In the genomic region with DNA sequence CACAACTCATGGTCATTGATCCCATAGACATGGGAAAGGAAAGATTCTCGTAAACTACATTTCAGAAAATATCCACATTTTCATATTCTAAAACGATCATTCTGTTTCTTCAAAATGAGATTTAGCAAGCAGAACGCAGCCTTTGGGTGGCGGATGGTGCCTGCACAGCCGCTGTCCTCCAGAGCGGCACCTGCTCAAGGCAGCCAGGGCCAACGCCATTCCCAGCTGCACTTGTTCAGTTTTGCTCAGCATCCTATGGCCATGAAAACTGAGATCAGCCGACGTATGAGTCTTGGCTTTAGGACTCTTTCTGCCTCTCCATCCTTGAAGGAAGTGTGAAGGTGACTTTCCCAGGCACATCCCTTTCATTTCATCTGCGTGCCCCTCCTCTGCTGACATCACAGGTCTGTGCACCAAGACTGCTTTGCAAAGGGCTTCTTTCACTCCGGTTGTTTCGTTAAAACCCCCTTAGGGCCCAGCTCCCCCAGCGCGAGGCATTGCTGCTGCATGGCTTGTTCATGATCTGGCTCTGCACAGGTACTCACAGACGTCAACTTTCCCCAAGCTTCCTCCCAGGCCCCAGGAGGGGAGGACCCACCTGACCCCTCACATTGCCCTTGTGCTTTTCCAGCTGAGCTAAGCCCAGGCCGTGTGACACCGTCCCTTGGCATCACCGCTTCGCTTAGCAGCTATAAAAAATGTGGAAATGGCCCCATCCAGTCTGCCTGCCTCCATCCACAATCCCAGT, we compare ENCODE assay signal across 35 cellular contexts. TPM values are rescaled to one million over a fixed set of nuclear protein-coding genes. Genes with fewer than 3 reads are reported as not detected.
"Had no signal": no experiment of that assay in that cellular context is flagged by ENCODE, and none has a peak within 500 bp of the region (broad histone marks: within the 10 kb centered on the region; RNA-seq: fewer than 3 reads in every experiment).

No MANE protein-coding gene starts in this region.

- H3K4me1 Mint-ChIP-seq: activated B cell treated with CpG ODN at 0.5 μM for 24 hours; activated naive CD4-positive, alpha-beta T cell treated with anti-CD3 and anti-CD28 coated beads, Interleukin-2, amount 10 ng/mL, durations not matched to agents 7 days and 5 days; activated naive CD8-positive, alpha-beta T cell treated with anti-CD3 and anti-CD28 coated beads, Interleukin-2, amount 10 ng/mL, durations not matched to agents 7 days and 5 days; T-helper 17 cell had no signal

- H3K9me3 ChIP-seq: ascending aorta, breast epithelium, colonic mucosa, esophagus squamous epithelium, gastroesophageal sphincter had no signal

- H3K27ac ChIP-seq: ascending aorta, breast epithelium, cardiac muscle cell, colonic mucosa, esophagus squamous epithelium, gastroesophageal sphincter, WERI-Rb-1 had no signal

- H3K4me3 Mint-ChIP-seq: activated B cell treated with CpG ODN at 0.5 μM for 24 hours; activated CD8-positive, alpha-beta T cell treated with anti-CD3 and anti-CD28 coated beads for 36 hours; activated naive CD4-positive, alpha-beta T cell treated with anti-CD3 and anti-CD28 coated beads, Interleukin-2, amount 10 ng/mL, durations not matched to agents 7 days and 5 days; activated naive CD8-positive, alpha-beta T cell treated with anti-CD3 and anti-CD28 coated beads, Interleukin-2, amount 10 ng/mL, durations not matched to agents 7 days and 5 days; activated T-cell treated with anti-CD3 and anti-CD28 coated beads, Interleukin-2, amount 50 U/mL, for 24 hours; activated T-cell treated with anti-CD3 and anti-CD28 coated beads, Interleukin-2, amount 50 U/mL, for 72 hours; brain; T-helper 17 cell; T-helper 2 cell treated with Interferon-gamma antibody and Interleukin-4, amounts not matched to agents 5 μg/mL and 100 μg/mL, for 36 hours had no signal

- H3K4me1 ChIP-seq: ascending aorta, breast epithelium, colonic mucosa, esophagus squamous epithelium, gastroesophageal sphincter had no signal

- H3K9me3 Mint-ChIP-seq: activated B cell treated with CpG ODN at 0.5 μM for 24 hours; activated CD8-positive, alpha-beta T cell treated with anti-CD3 and anti-CD28 coated beads for 36 hours; activated naive CD4-positive, alpha-beta T cell treated with anti-CD3 and anti-CD28 coated beads, Interleukin-2, amount 50 U/mL, for 72 hours; activated naive CD8-positive, alpha-beta T cell treated with anti-CD3 and anti-CD28 coated beads, Interleukin-2, amount 10 ng/mL, durations not matched to agents 7 days and 5 days; activated T-cell treated with anti-CD3 and anti-CD28 coated beads, Interleukin-2, amount 50 U/mL, for 24 hours; activated T-cell treated with anti-CD3 and anti-CD28 coated beads, Interleukin-2, amount 50 U/mL, for 72 hours; T-helper 2 cell treated with Interferon-gamma antibody and Interleukin-4, amounts not matched to agents 5 μg/mL and 100 μg/mL, for 36 hours had no signal

- H3K27me3 ChIP-seq: ascending aorta, cardiac muscle cell, colonic mucosa had no signal

- H3K27ac Mint-ChIP-seq: activated B cell treated with CpG ODN at 0.5 μM for 24 hours; activated CD8-positive, alpha-beta T cell treated with anti-CD3 and anti-CD28 coated beads for 36 hours; activated naive CD4-positive, alpha-beta T cell treated with anti-CD3 and anti-CD28 coated beads, Interleukin-2, amount 10 ng/mL, durations not matched to agents 7 days and 5 days; activated naive CD4-positive, alpha-beta T cell treated with anti-CD3 and anti-CD28 coated beads, Interleukin-2, amount 50 U/mL, for 72 hours; activated naive CD8-positive, alpha-beta T cell treated with anti-CD3 and anti-CD28 coated beads, Interleukin-2, amount 10 ng/mL, durations not matched to agents 7 days and 5 days; activated T-cell treated with anti-CD3 and anti-CD28 coated beads, Interleukin-2, amount 50 U/mL, for 24 hours; activated T-cell treated with anti-CD3 and anti-CD28 coated beads, Interleukin-2, amount 50 U/mL, for 72 hours; brain; T-helper 17 cell; T-helper 2 cell treated with Interferon-gamma antibody and Interleukin-4, amounts not matched to agents 5 μg/mL and 100 μg/mL, for 36 hours had no signal

- DNase-seq: activated B cell treated with CpG ODN at 0.5 μM for 24 hours; activated CD4-positive, alpha-beta T cell treated with anti-CD3 and anti-CD28 coated beads for 48 hours; activated CD4-positive, alpha-beta T cell treated with anti-CD3 and anti-CD28 coated beads, Interleukin-2, amount 50 U/mL, for 1 hour; activated CD4-positive, alpha-beta T cell treated with anti-CD3 and anti-CD28 coated beads, Interleukin-2, amount 50 U/mL, for 48 hours; activated CD8-positive, alpha-beta memory T cell treated with anti-CD3 and anti-CD28 coated beads, Interleukin-2, amount 50 U/mL, for 48 hours; activated CD8-positive, alpha-beta T cell treated with anti-CD3 and anti-CD28 coated beads for 36 hours; activated gamma-delta T cell; activated naive CD4-positive, alpha-beta T cell; activated naive CD4-positive, alpha-beta T cell treated with anti-CD3 and anti-CD28 coated beads, Interleukin-2, amount 10 ng/mL, durations not matched to agents 7 days and 5 days; activated naive CD8-positive, alpha-beta T cell treated with anti-CD3 and anti-CD28 coated beads, Interleukin-2, amount 10 ng/mL, durations not matched to agents 7 days and 5 days; activated T-cell treated with anti-CD3 and anti-CD28 coated beads for 4 hours; activated T-cell treated with anti-CD3 and anti-CD28 coated beads, Interleukin-2, amount 50 U/mL, for 24 hours; activated T-cell treated with anti-CD3 and anti-CD28 coated beads, Interleukin-2, amount 50 U/mL, for 72 hours; central memory CD4-positive, alpha-beta T cell; cerebellar nuclear complex; colonic mucosa; effector memory CD4-positive, alpha-beta T cell; erythroblast; esophagus squamous epithelium; foreskin melanocyte; T-helper 1 cell; T-helper 17 cell; T1000; WERI-Rb-1 had no signal

- H3K27me3 Mint-ChIP-seq: activated B cell treated with CpG ODN at 0.5 μM for 24 hours; activated CD8-positive, alpha-beta T cell treated with anti-CD3 and anti-CD28 coated beads for 36 hours; activated naive CD4-positive, alpha-beta T cell treated with anti-CD3 and anti-CD28 coated beads, Interleukin-2, amount 10 ng/mL, durations not matched to agents 7 days and 5 days; activated naive CD8-positive, alpha-beta T cell treated with anti-CD3 and anti-CD28 coated beads, Interleukin-2, amount 10 ng/mL, durations not matched to agents 7 days and 5 days; activated T-cell treated with anti-CD3 and anti-CD28 coated beads, Interleukin-2, amount 50 U/mL, for 24 hours; brain had no signal

- H3K4me3 ChIP-seq: ascending aorta, breast epithelium, cardiac muscle cell, colonic mucosa, esophagus squamous epithelium, gastroesophageal sphincter had no signal

- H3K36me3 ChIP-seq: ascending aorta, breast epithelium, cardiac muscle cell, colonic mucosa, esophagus squamous epithelium, gastroesophageal sphincter, WERI-Rb-1 had no signal

- H3K36me3 Mint-ChIP-seq: activated naive CD4-positive, alpha-beta T cell treated with anti-CD3 and anti-CD28 coated beads, Interleukin-2, amount 10 ng/mL, durations not matched to agents 7 days and 5 days; activated naive CD4-positive, alpha-beta T cell treated with anti-CD3 and anti-CD28 coated beads, Interleukin-2, amount 50 U/mL, for 72 hours; activated naive CD8-positive, alpha-beta T cell treated with anti-CD3 and anti-CD28 coated beads, Interleukin-2, amount 10 ng/mL, durations not matched to agents 7 days and 5 days; brain had no signal

RNA-seq across cellular contexts. Expression of gene TCERG1L, which starts 37.2 kb away (rescaled TPM):
- total RNA-seq: activated B cell treated with CpG ODN at 0.5 μM for 24 hours; activated CD8-positive, alpha-beta T cell treated with anti-CD3 and anti-CD28 coated beads for 36 hours; ascending aorta; colonic mucosa; dermis microvascular lymphatic vessel endothelial cell; fibroblast of lung; fibroblast of villous mesenchyme; glomerular endothelial cell; T-helper 17 cell had no signal
